8 cellular contexts compared by ENCODE assay signal in the genomic region with DNA sequence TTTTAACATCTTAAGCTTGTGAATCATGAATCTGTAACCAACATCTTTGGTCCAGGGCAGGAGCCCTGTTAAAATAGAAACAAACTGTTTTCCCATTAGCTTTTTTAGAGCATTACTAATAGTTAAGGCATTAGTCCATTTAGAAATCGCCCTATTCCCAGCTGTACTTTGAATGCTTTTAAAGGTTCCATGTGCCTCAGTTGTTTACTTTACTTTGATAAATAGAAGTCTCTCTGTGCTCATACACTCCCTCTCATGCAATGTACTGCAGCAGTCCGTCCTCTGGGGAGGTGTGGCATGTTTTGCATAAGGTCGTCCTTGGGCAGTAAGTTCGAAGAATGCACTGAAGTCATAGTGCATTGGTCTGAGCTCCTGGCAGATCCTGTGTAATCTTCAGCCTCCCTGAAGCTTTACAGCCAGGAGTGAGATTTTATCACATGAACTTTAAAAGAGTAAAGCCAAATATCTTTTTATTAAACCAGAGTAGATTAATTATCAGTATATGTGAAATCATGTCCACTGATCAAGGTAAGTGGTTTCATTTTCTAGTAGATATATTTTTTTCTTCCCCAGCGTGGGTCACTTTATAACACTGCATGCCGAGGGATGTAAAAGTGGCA.
DNase-seq lines count a peak whose midpoint lies in the region; ATAC-seq and TF ChIP-seq lines count a peak whose summit lies in the region.

No MANE protein-coding gene starts in this region.

- peak overlapping the region; percentile 77 for H3K27ac Mint-ChIP-seq in HFFc6

- H3K9me3 Mint-ChIP-seq in HFFc6 = no peaks in the 10 kb centered on the region

- H3K27me3 ChIP-seq in NT2/D1 (ENCODE audit: insufficient read depth, insufficient read length) = no peaks in the 10 kb centered on the region
- no peaks in the 10 kb centered on the region for H3K27me3 ChIP-seq in endocrine pancreas (ENCODE audit: control insufficient read depth, insufficient read depth, low read length)

- no peak for ATAC-seq in GM21526 (IDR thresholded peaks at IDR 0.05; ENCODE audit: low FRiP score, unreplicated experiment)

- H3K4me3 ChIP-seq in NT2/D1 (ENCODE audit: insufficient read length, low read depth) (no peak overlapping the region), endocrine pancreas (ENCODE audit: control insufficient read depth, insufficient read depth, low read length) (peak overlapping the region; percentile 77)

- H3K4me3 Mint-ChIP-seq in HFFc6 = peak overlapping the region; percentile 85

- H3K36me3 ChIP-seq in NT2/D1 (ENCODE audit: insufficient read depth, insufficient read length, low read length) (no peaks in the 10 kb centered on the region), endocrine pancreas (ENCODE audit: control insufficient read depth, insufficient read depth, low read length) (no peaks in the 10 kb centered on the region)

- no peaks in the 10 kb centered on the region for H3K36me3 Mint-ChIP-seq in HFFc6 (ENCODE audit: low read depth)

- H3K4me1 ChIP-seq in NT2/D1 (ENCODE audit: insufficient read depth, insufficient read length) (peaks cover 3% of the 10 kb centered on the region), endocrine pancreas (ENCODE audit: control insufficient read depth, insufficient read depth, low read length) (peaks cover 20% of the 10 kb centered on the region)

- no peaks in the 10 kb centered on the region for H3K27me3 Mint-ChIP-seq in HFFc6 (ENCODE audit: insufficient read depth)

- no peak for TF ChIP-seq CTCF in GM10266 (IDR thresholded peaks at IDR 0.05; ENCODE audit: control insufficient read depth, insufficient read depth, low read depth, missing control alignments)
- no peak for TF ChIP-seq CTCF in HFFc6 (IDR thresholded peaks at IDR 0.05)

- H3K9ac ChIP-seq in NT2/D1 (ENCODE audit: insufficient read length, low read depth) = no peak overlapping the region
- no peak overlapping the region for H3K9ac ChIP-seq in endocrine pancreas (ENCODE audit: control insufficient read depth, insufficient read depth, low read length)

- peak; percentile 34 for DNase-seq in GM10266 (ENCODE audit: extremely low spot score)
- peak; percentile 95 for DNase-seq in HFFc6
- DNase-seq in NT2/D1 (ENCODE audit: low read depth, low spot score) = peak; percentile 59
- peak; percentile 82 for DNase-seq in mucosa of gallbladder (ENCODE audit: low spot score)
- DNase-seq in NCI-H187 (lab: John Stamatoyannopoulos, UW) = no peak
- DNase-seq in ecto neural progenitor cell (ENCODE audit: low spot score) = no peak

- H3K4me1 Mint-ChIP-seq in HFFc6 (ENCODE audit: low read depth) = peaks cover 45% of the 10 kb centered on the region

- H3K9me3 ChIP-seq in NT2/D1 (ENCODE audit: insufficient read depth, low read length) (no peaks in the 10 kb centered on the region), endocrine pancreas (ENCODE audit: control insufficient read depth, low read length) (no peaks in the 10 kb centered on the region)

Comparison
In these comparisons a context has a peak if more than half of its experiments do, and no peak if none do; other contexts are left out.
1. DNase-seq: peak in GM10266 (single experiment), HFFc6 (single experiment), NT2/D1 (single experiment) and mucosa of gallbladder (single experiment); none in NCI-H187 (0 of 2) and ecto neural progenitor cell (single experiment).